In genomic region chr20:31918471-31919105, GRCh38 we compare ENCODE assay signal across 1 cellular context.
TF ChIP-seq lines count a peak whose summit lies in the region.

No MANE protein-coding gene starts in this region.

TF ChIP-seq in GM12878, 131 proteins besides CTCF, POLR2A, EP300 and RAD21:
- TF ChIP-seq ZBED1 (IDR thresholded peaks at IDR 0.05; ENCODE audit: borderline replicate concordance) (no peak), ZNF217 (IDR thresholded peaks at IDR 0.05) (no peak), IKZF1 (conservative IDR thresholded peaks at IDR 0.05) (0 out of 2 replicates have a peak, but pooled peaks have one; percentile 11), CHD4 (IDR thresholded peaks at IDR 0.05) (no peak), RFX5 (IDR thresholded peaks at IDR 0.05; ENCODE audit: low read depth, low read length) (no peak), ZNF24 (IDR thresholded peaks at IDR 0.05) (no peak), RCOR1 (conservative IDR thresholded peaks at IDR 0.05; ENCODE audit: low read depth, low read length) (no peak), FOXK2 (IDR thresholded peaks at IDR 0.05) (no peak), POLR2AphosphoS5 (IDR thresholded peaks at IDR 0.05; ENCODE audit: low read length) (no peak), ATF7 (IDR thresholded peaks at IDR 0.05; ENCODE audit: low read depth) (no peak), MEF2B (IDR thresholded peaks at IDR 0.05; ENCODE audit: partially characterized antibody, poor library complexity, severe bottlenecking) (peak; percentile 6), GATAD2B (conservative IDR thresholded peaks at IDR 0.05; ENCODE audit: low read depth) (no peak), RBBP5 (conservative IDR thresholded peaks at IDR 0.05) (no peak), SMC3 (IDR thresholded peaks at IDR 0.05; ENCODE audit: borderline replicate concordance, low read length) (no peak), JUND (IDR thresholded peaks at IDR 0.05; ENCODE audit: low read depth, low read length) (no peak), ESRRA (IDR thresholded peaks at IDR 0.05; ENCODE audit: low read length) (no peak), NR2F1 (conservative IDR thresholded peaks at IDR 0.05) (0 out of 2 replicates have a peak, but pooled peaks have one; percentile 12), CHD2 (IDR thresholded peaks at IDR 0.05; ENCODE audit: borderline replicate concordance, low read depth, low read length) (no peak), RUNX3 (IDR thresholded peaks at IDR 0.05; ENCODE audit: low read length) (no peak), SIN3A (IDR thresholded peaks at IDR 0.05; ENCODE audit: low read depth, low read length) (no peak), MYC (IDR thresholded peaks at IDR 0.05; ENCODE audit: insufficient read depth, insufficient read length, insufficient replicate concordance, low read length, severe bottlenecking) (no peak), MAX (IDR thresholded peaks at IDR 0.05; ENCODE audit: low read depth, low read length) (no peak)
- TF ChIP-seq, protein P1, sequence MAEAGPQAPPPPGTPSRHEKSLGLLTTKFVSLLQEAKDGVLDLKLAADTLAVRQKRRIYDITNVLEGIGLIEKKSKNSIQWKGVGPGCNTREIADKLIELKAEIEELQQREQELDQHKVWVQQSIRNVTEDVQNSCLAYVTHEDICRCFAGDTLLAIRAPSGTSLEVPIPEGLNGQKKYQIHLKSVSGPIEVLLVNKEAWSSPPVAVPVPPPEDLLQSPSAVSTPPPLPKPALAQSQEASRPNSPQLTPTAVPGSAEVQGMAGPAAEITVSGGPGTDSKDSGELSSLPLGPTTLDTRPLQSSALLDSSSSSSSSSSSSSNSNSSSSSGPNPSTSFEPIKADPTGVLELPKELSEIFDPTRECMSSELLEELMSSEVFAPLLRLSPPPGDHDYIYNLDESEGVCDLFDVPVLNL (IDR thresholded peaks at IDR 0.05; ENCODE audit: low read depth, low read length) = no peak
